In the genomic region with DNA sequence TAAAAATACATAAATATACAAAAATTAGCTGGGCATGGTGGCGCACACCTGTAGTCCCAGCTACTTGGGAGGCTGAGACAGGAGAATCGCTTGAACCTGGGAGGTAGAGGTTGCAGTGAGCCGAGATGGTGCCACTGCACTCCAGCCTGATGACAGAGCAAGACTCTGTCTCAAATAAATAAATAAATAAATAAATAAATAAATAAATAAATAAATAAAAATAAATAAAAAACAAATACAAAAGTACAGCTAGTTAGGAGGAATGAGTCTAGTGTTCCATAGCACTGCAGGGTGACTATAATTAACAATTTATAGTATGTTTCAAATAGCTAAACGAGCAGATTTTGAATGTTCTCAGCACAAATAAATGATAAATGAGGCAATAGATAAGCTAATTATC, we compare ENCODE assay signal across 1 cellular context.
TF ChIP-seq lines count a peak whose summit lies in the region.

No MANE protein-coding gene starts in this region.

TF ChIP-seq in HEK293, 187 proteins besides CTCF, POLR2A, EP300 and RAD21 (continued from another document):
- TF ChIP-seq ZBTB11 (tag by site-specific recombination; conservative IDR thresholded peaks at IDR 0.05; ENCODE audit: low read depth) (peak; percentile 60), ZNF518A (tag by site-specific recombination; conservative IDR thresholded peaks at IDR 0.05; ENCODE audit: low read depth) (peak; percentile 80)
